ENCODE assay signal across 1 cellular context in genomic region chr2:23360571-23361125, GRCh38.
TF ChIP-seq lines count a peak whose summit lies in the region.

No MANE protein-coding gene starts in this region.

TF ChIP-seq in HepG2, 621 proteins besides CTCF, POLR2A, EP300 and RAD21 (continued from another document and continues in another):
- TF ChIP-seq TFE3 (CRISPR knock-in tag; IDR thresholded peaks at IDR 0.05) (peak; percentile 98), ATRX (CRISPR knock-in tag; IDR thresholded peaks at IDR 0.05; ENCODE audit: borderline replicate concordance) (no peak), CHD2 (IDR thresholded peaks at IDR 0.05; ENCODE audit: low read depth, low read length) (no peak), KLF6 (CRISPR knock-in tag; IDR thresholded peaks at IDR 0.05) (no peak; the same call in 1 of the 2 replicates), PLSCR1 (CRISPR knock-in tag; IDR thresholded peaks at IDR 0.05; ENCODE audit: borderline replicate concordance) (no peak), HCFC1 (IDR thresholded peaks at IDR 0.05; ENCODE audit: low read depth, low read length) (no peak), ZSCAN29 (CRISPR knock-in tag; conservative IDR thresholded peaks at IDR 0.05) (no peak), SPEN (CRISPR knock-in tag; IDR thresholded peaks at IDR 0.05; ENCODE audit: low read depth) (no peak), THYN1 (CRISPR knock-in tag; IDR thresholded peaks at IDR 0.05; ENCODE audit: borderline replicate concordance, low read depth) (no peak), ZNF260 (CRISPR knock-in tag; IDR thresholded peaks at IDR 0.05; ENCODE audit: borderline replicate concordance, low read depth) (no peak), PRDM4 (CRISPR knock-in tag; IDR thresholded peaks at IDR 0.05; ENCODE audit: borderline replicate concordance) (no peak), JDP2 (CRISPR knock-in tag; IDR thresholded peaks at IDR 0.05; ENCODE audit: borderline replicate concordance) (no peak), ZBTB49 (CRISPR knock-in tag; IDR thresholded peaks at IDR 0.05; ENCODE audit: borderline replicate concordance) (no peak), ZNF292 (CRISPR knock-in tag; IDR thresholded peaks at IDR 0.05; ENCODE audit: borderline replicate concordance, low read depth) (no peak), ZNF556 (CRISPR knock-in tag; IDR thresholded peaks at IDR 0.05; ENCODE audit: borderline replicate concordance) (no peak), STAG1 (CRISPR knock-in tag; IDR thresholded peaks at IDR 0.05) (no peak), SKIL (CRISPR knock-in tag; IDR thresholded peaks at IDR 0.05; ENCODE audit: borderline replicate concordance) (no peak), ARID5B (CRISPR knock-in tag; IDR thresholded peaks at IDR 0.05) (peak; percentile 65), SAFB2 (CRISPR knock-in tag; IDR thresholded peaks at IDR 0.05; ENCODE audit: borderline replicate concordance, low read depth) (no peak), FOXK2 (IDR thresholded peaks at IDR 0.05) (no peak), ZNF124 (CRISPR knock-in tag; IDR thresholded peaks at IDR 0.05) (no peak), NR0B2 (CRISPR knock-in tag; IDR thresholded peaks at IDR 0.05) (no peak), TFDP2 (CRISPR knock-in tag; IDR thresholded peaks at IDR 0.05) (peak; percentile 74), MLX (CRISPR knock-in tag; IDR thresholded peaks at IDR 0.05) (peak; percentile 80), PAWR (CRISPR knock-in tag; IDR thresholded peaks at IDR 0.05; ENCODE audit: borderline replicate concordance) (no peak), MLXIP (CRISPR knock-in tag; IDR thresholded peaks at IDR 0.05; ENCODE audit: borderline replicate concordance) (peak; percentile 75), PRDM15 (CRISPR knock-in tag; IDR thresholded peaks at IDR 0.05) (0 out of 2 replicates have a peak, but pooled peaks have one; percentile 22)
